Comparison of ENCODE assay signal across 18 cellular contexts in genomic region chr9:115595951-115596742, GRCh38.
DNase-seq lines count a peak whose midpoint lies in the region; ATAC-seq, FAIRE-seq and TF ChIP-seq lines count a peak whose summit lies in the region.
"Had no signal": no experiment of that assay in that cellular context is flagged by ENCODE, and none has a peak within 500 bp of the region (broad histone marks: within the 10 kb centered on the region; RNA-seq: fewer than 3 reads in every experiment).

No MANE protein-coding gene starts in this region.

- H3K9me3 ChIP-seq in astrocyte (ENCODE audit: insufficient read depth, low read depth, low read length) (no peaks in the 10 kb centered on the region), BE2C (no peaks in the 10 kb centered on the region)

- no peaks in the 10 kb centered on the region for H3K27me3 ChIP-seq in astrocyte (ENCODE audit: insufficient read depth, low read length)
- no peaks in the 10 kb centered on the region for H3K27me3 ChIP-seq in BE2C
- H3K27me3 ChIP-seq: cardiac muscle cell, foreskin keratinocyte had no signal

- peak; percentile 20 for DNase-seq in NCI-H748 (lab: John Stamatoyannopoulos, UW; ENCODE audit: unreplicated experiment)
- DNase-seq in NCI-H748 treated with DMSO at 0.1 percent for 48 hours (lab: John Stamatoyannopoulos, UW): no peak
- peak; percentile 95 for DNase-seq in astrocyte (ENCODE audit: low read depth)
- DNase-seq in left kidney (ENCODE audit: low read depth, low spot score): peak; percentile 8
- no peak for DNase-seq in ACHN
- no peak for DNase-seq in BE2C
- DNase-seq: activated CD4-positive, CD25-positive, alpha-beta regulatory T cell; activated T-cell treated with anti-CD3 and anti-CD28 coated beads, Interleukin-2, amount 50 U/mL, for 48 hours; AML-193; foreskin keratinocyte; NCI-H2081 treated with DMSO at 0.1 percent for 48 hours; nephron progenitor cell; stimulated activated CD4-positive, alpha-beta T cell treated with anti-CD3 and anti-CD28 coated beads, Interleukin-1b, Interleukin-23, amount 100 ng/mL, for 48 hours; stimulated activated naive CD8-positive, alpha-beta T cell treated with anti-CD3 and anti-CD28 coated beads, Interleukin-15, amount 100 ng/mL, for 72 hours had no signal

- TF ChIP-seq CTCF in astrocyte (IDR thresholded peaks at IDR 0.05; ENCODE audit: insufficient read depth, low read depth, low read length) (no peak), BE2C (IDR thresholded peaks at IDR 0.05; ENCODE audit: low read depth, low read length) (no peak)

- peaks cover 71% of the 10 kb centered on the region for H3K4me1 Mint-ChIP-seq in astrocyte (ENCODE audit: low read depth, unreplicated experiment)

- H3K4me3 ChIP-seq in astrocyte (ENCODE audit: insufficient read depth, low read depth, low read length) (peak overlapping the region; percentile 50), BE2C (ENCODE audit: low read depth, low read length) (no peak overlapping the region)
- H3K4me3 ChIP-seq: cardiac muscle cell had no signal

- in situ Hi-C loops in ACHN (cut with HindIII; ENCODE audit: low pct_ligation_motif_present, low pct_unique_long_range_greater_than_20kb, low sequenced_read_pairs): no loop called here

- peak overlapping the region; percentile 82 for H3K4me2 ChIP-seq in astrocyte (ENCODE audit: low read length)

- H3K36me3 ChIP-seq in astrocyte (ENCODE audit: insufficient read depth, low read length): no peaks in the 10 kb centered on the region
- no peaks in the 10 kb centered on the region for H3K36me3 ChIP-seq in BE2C
- H3K36me3 ChIP-seq: cardiac muscle cell had no signal

- H3K36me3 Mint-ChIP-seq in astrocyte (ENCODE audit: low read depth, unreplicated experiment): no peaks in the 10 kb centered on the region

- H3K9me3 Mint-ChIP-seq in astrocyte (ENCODE audit: unreplicated experiment): no peaks in the 10 kb centered on the region
- H3K9me3 Mint-ChIP-seq: nephron progenitor cell; stimulated activated naive CD8-positive, alpha-beta T cell treated with anti-CD3 and anti-CD28 coated beads, Interleukin-15, amount 100 ng/mL, for 72 hours had no signal

- H3K27me3 Mint-ChIP-seq in astrocyte (ENCODE audit: low read depth, unreplicated experiment): no peaks in the 10 kb centered on the region

- H4K20me1 ChIP-seq in astrocyte (ENCODE audit: insufficient read depth, low read length): no peaks in the 10 kb centered on the region

- peak overlapping the region; percentile 82 for H3K9ac ChIP-seq in astrocyte (ENCODE audit: low read length)

- H3K27ac Mint-ChIP-seq in astrocyte (ENCODE audit: unreplicated experiment): peak overlapping the region; percentile 99
- H3K27ac Mint-ChIP-seq: nephron progenitor cell; stimulated activated naive CD8-positive, alpha-beta T cell treated with anti-CD3 and anti-CD28 coated beads, Interleukin-15, amount 100 ng/mL, for 72 hours had no signal

- peak overlapping the region; percentile 94 for H3K27ac ChIP-seq in astrocyte (ENCODE audit: low read depth, low read length)
- H3K27ac ChIP-seq: cardiac muscle cell, foreskin keratinocyte, RWPE1 had no signal

- ATAC-seq in esophagus mucosa (no peak), GM19467 (IDR thresholded peaks at IDR 0.05; ENCODE audit: unreplicated experiment) (no peak)
- ATAC-seq: foreskin keratinocyte; stimulated activated naive CD8-positive, alpha-beta T cell treated with anti-CD3 and anti-CD28 coated beads, Interleukin-15, amount 100 ng/mL, for 72 hours had no signal

- no peaks in the 10 kb centered on the region for H3K79me2 ChIP-seq in astrocyte (ENCODE audit: insufficient read depth, low read length)

- peak overlapping the region; percentile 42 for H3K4me3 Mint-ChIP-seq in astrocyte (ENCODE audit: unreplicated experiment)
- H3K4me3 Mint-ChIP-seq: nephron progenitor cell; stimulated activated naive CD8-positive, alpha-beta T cell treated with anti-CD3 and anti-CD28 coated beads, Interleukin-15, amount 100 ng/mL, for 72 hours had no signal

- no peak overlapping the region for H2AFZ ChIP-seq in astrocyte (ENCODE audit: low read depth, low read length)

- H3K4me1 ChIP-seq in astrocyte (ENCODE audit: insufficient read depth, low read length) (peaks cover 49% of the 10 kb centered on the region), BE2C (no peaks in the 10 kb centered on the region)

- peak; percentile 96 for FAIRE-seq in astrocyte (lab: Jason Lieb, UNC)

Comparison
In these comparisons a context has a peak if more than half of its experiments do, and no peak if none do; other contexts are left out.
1. DNase-seq: peak in NCI-H748 (single experiment), astrocyte (single experiment) and left kidney (single experiment); none in NCI-H748 treated with DMSO at 0.1 percent for 48 hours (single experiment), ACHN (single experiment) and BE2C (single experiment).